1 cellular context compared by ENCODE assay signal in the genomic region with DNA sequence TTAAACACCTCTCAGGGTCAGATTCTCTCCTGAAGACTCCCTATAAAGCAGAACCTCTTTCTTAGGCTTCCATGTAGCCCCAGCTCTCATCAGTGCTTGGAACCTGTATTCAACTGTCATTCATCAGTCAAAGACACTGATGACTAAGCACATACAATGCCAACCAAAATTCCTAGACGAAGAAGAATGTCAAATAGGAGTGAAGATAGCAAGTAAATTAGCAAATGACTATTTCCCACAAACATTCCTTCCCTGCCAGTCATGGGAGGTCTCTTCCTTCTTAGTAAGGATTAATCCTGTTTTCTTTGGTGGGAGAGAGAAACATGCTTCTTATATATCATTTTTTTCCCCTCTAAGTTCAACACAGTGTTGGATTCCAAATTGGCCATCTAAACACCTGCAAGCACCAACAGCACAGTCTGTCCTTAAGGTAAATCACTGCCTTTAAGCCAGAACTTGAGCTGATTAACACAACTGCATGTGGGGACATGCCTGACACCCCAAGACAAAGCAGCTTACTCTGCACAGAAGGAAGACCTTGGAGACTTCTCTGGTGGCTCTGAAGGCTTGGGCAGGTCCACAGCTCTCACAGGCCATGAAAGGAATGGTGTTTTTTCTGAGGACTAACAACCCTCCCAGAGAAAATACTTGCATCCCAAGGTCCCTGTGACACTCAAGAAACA.
A peak's percentile ranks its signal among the peaks of the same experiment; 100 is the strongest.
TF ChIP-seq lines count a peak whose summit lies in the region.

No MANE protein-coding gene starts in this region.

TF ChIP-seq in SK-N-SH, 30 proteins besides CTCF, POLR2A, EP300 and RAD21 (continued from another document):
- TF ChIP-seq RXRA (IDR thresholded peaks at IDR 0.05; ENCODE audit: borderline replicate concordance, low read depth), result peak; percentile 83; the same call in 1 of the 2 replicates
- TF ChIP-seq RFX5 (IDR thresholded peaks at IDR 0.05; ENCODE audit: low read length), result no peak
- TF ChIP-seq, protein P1, sequence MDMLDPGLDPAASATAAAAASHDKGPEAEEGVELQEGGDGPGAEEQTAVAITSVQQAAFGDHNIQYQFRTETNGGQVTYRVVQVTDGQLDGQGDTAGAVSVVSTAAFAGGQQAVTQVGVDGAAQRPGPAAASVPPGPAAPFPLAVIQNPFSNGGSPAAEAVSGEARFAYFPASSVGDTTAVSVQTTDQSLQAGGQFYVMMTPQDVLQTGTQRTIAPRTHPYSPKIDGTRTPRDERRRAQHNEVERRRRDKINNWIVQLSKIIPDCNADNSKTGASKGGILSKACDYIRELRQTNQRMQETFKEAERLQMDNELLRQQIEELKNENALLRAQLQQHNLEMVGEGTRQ (IDR thresholded peaks at IDR 0.05; ENCODE audit: borderline replicate concordance, low read depth, low read length), result no peak
- 0 out of 2 replicates have a peak, but pooled peaks have one; percentile 31 for TF ChIP-seq SIN3A (IDR thresholded peaks at IDR 0.05; ENCODE audit: borderline replicate concordance, low read depth, low read length)
- TF ChIP-seq, protein P2, sequence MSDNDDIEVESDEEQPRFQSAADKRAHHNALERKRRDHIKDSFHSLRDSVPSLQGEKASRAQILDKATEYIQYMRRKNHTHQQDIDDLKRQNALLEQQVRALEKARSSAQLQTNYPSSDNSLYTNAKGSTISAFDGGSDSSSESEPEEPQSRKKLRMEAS (IDR thresholded peaks at IDR 0.05; ENCODE audit: low read depth), result peak; percentile 80
- TF ChIP-seq, protein P3, sequence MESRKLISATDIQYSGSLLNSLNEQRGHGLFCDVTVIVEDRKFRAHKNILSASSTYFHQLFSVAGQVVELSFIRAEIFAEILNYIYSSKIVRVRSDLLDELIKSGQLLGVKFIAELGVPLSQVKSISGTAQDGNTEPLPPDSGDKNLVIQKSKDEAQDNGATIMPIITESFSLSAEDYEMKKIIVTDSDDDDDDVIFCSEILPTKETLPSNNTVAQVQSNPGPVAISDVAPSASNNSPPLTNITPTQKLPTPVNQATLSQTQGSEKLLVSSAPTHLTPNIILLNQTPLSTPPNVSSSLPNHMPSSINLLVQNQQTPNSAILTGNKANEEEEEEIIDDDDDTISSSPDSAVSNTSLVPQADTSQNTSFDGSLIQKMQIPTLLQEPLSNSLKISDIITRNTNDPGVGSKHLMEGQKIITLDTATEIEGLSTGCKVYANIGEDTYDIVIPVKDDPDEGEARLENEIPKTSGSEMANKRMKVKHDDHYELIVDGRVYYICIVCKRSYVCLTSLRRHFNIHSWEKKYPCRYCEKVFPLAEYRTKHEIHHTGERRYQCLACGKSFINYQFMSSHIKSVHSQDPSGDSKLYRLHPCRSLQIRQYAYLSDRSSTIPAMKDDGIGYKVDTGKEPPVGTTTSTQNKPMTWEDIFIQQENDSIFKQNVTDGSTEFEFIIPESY (IDR thresholded peaks at IDR 0.05; ENCODE audit: borderline replicate concordance, low read depth), result peak; percentile 76; the same call in 1 of the 2 replicates
- no peak for TF ChIP-seq GABPA (IDR thresholded peaks at IDR 0.05; ENCODE audit: low read depth)
- peak; percentile 85; the same call in 1 of the 2 replicates for TF ChIP-seq POLR2AphosphoS5 (IDR thresholded peaks at IDR 0.05; ENCODE audit: low read depth, low read length)
- no peak for TF ChIP-seq GATA2 (CRISPR knock-in tag; IDR thresholded peaks at IDR 0.05)
- no peak for TF ChIP-seq MXI1 (IDR thresholded peaks at IDR 0.05; ENCODE audit: low read depth, low read length)
- TF ChIP-seq EZH2phosphoT487 (IDR thresholded peaks at IDR 0.05; ENCODE audit: borderline replicate concordance, low read depth), result no peak
- TF ChIP-seq, protein P4, sequence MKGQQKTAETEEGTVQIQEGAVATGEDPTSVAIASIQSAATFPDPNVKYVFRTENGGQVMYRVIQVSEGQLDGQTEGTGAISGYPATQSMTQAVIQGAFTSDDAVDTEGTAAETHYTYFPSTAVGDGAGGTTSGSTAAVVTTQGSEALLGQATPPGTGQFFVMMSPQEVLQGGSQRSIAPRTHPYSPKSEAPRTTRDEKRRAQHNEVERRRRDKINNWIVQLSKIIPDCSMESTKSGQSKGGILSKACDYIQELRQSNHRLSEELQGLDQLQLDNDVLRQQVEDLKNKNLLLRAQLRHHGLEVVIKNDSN (IDR thresholded peaks at IDR 0.05; ENCODE audit: borderline replicate concordance, low read depth), result no peak
- 0 out of 2 replicates have a peak, but pooled peaks have one; percentile 19 for TF ChIP-seq YY1 (IDR thresholded peaks at IDR 0.05; ENCODE audit: low read depth)
- TF ChIP-seq FOXM1 (IDR thresholded peaks at IDR 0.05; ENCODE audit: low read depth), result peak; percentile 87; the same call in 1 of the 2 replicates
- TF ChIP-seq SMC3 (IDR thresholded peaks at IDR 0.05; ENCODE audit: low read depth, low read length), result no peak
- TF ChIP-seq TEAD4 (IDR thresholded peaks at IDR 0.05; ENCODE audit: borderline replicate concordance, insufficient read depth), result peak; percentile 98
- TF ChIP-seq ELF1 (IDR thresholded peaks at IDR 0.05), result no peak
- TF ChIP-seq FOXJ3 (CRISPR knock-in tag; IDR thresholded peaks at IDR 0.05), result no peak
- TF ChIP-seq, protein P5, sequence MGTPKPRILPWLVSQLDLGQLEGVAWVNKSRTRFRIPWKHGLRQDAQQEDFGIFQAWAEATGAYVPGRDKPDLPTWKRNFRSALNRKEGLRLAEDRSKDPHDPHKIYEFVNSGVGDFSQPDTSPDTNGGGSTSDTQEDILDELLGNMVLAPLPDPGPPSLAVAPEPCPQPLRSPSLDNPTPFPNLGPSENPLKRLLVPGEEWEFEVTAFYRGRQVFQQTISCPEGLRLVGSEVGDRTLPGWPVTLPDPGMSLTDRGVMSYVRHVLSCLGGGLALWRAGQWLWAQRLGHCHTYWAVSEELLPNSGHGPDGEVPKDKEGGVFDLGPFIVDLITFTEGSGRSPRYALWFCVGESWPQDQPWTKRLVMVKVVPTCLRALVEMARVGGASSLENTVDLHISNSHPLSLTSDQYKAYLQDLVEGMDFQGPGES (IDR thresholded peaks at IDR 0.05; ENCODE audit: low read depth, low read length), result no peak
- TF ChIP-seq JUND (IDR thresholded peaks at IDR 0.05), result peak; percentile 99
- no peak for TF ChIP-seq NRF1 (IDR thresholded peaks at IDR 0.05; ENCODE audit: low read depth, low read length)
- TF ChIP-seq, protein P6, sequence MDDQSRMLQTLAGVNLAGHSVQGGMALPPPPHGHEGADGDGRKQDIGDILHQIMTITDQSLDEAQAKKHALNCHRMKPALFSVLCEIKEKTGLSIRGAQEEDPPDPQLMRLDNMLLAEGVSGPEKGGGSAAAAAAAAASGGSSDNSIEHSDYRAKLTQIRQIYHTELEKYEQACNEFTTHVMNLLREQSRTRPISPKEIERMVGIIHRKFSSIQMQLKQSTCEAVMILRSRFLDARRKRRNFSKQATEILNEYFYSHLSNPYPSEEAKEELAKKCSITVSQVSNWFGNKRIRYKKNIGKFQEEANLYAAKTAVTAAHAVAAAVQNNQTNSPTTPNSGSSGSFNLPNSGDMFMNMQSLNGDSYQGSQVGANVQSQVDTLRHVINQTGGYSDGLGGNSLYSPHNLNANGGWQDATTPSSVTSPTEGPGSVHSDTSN (IDR thresholded peaks at IDR 0.05), result peak; percentile 98
- TF ChIP-seq, protein P7, sequence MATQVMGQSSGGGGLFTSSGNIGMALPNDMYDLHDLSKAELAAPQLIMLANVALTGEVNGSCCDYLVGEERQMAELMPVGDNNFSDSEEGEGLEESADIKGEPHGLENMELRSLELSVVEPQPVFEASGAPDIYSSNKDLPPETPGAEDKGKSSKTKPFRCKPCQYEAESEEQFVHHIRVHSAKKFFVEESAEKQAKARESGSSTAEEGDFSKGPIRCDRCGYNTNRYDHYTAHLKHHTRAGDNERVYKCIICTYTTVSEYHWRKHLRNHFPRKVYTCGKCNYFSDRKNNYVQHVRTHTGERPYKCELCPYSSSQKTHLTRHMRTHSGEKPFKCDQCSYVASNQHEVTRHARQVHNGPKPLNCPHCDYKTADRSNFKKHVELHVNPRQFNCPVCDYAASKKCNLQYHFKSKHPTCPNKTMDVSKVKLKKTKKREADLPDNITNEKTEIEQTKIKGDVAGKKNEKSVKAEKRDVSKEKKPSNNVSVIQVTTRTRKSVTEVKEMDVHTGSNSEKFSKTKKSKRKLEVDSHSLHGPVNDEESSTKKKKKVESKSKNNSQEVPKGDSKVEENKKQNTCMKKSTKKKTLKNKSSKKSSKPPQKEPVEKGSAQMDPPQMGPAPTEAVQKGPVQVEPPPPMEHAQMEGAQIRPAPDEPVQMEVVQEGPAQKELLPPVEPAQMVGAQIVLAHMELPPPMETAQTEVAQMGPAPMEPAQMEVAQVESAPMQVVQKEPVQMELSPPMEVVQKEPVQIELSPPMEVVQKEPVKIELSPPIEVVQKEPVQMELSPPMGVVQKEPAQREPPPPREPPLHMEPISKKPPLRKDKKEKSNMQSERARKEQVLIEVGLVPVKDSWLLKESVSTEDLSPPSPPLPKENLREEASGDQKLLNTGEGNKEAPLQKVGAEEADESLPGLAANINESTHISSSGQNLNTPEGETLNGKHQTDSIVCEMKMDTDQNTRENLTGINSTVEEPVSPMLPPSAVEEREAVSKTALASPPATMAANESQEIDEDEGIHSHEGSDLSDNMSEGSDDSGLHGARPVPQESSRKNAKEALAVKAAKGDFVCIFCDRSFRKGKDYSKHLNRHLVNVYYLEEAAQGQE (IDR thresholded peaks at IDR 0.05; ENCODE audit: low read depth, low read length), result no peak
- no peak for TF ChIP-seq TAF1 (IDR thresholded peaks at IDR 0.05; ENCODE audit: borderline replicate concordance, low read depth, low read length)
- peak; percentile 97 for TF ChIP-seq NFIC (IDR thresholded peaks at IDR 0.05; ENCODE audit: borderline replicate concordance)
- peak; percentile 97 for TF ChIP-seq FOSL2 (IDR thresholded peaks at IDR 0.05; ENCODE audit: borderline replicate concordance, low read depth)
- no peak for TF ChIP-seq RCOR1 (IDR thresholded peaks at IDR 0.05; ENCODE audit: low read length)
